ENCODE assay signal across 1 cellular context in genomic region chr21:17690078-17690494, GRCh38.
TF ChIP-seq lines count a peak whose summit lies in the region.

No MANE protein-coding gene starts in this region.

TF ChIP-seq in K562, 482 proteins besides CTCF, POLR2A, EP300 and RAD21 (continued from another document):
- no peak for TF ChIP-seq PBX2 (CRISPR knock-in tag; IDR thresholded peaks at IDR 0.05; ENCODE audit: low read depth)
- peak; percentile 45; the same call in 1 of the 2 replicates for TF ChIP-seq PBX2 (tag; conservative IDR thresholded peaks at IDR 0.05; ENCODE audit: low read depth)
- TF ChIP-seq ZNF311 (CRISPR knock-in tag; IDR thresholded peaks at IDR 0.05), result peak; percentile 71; the same call in 1 of the 2 replicates
- no peak for TF ChIP-seq SP2 (IDR thresholded peaks at IDR 0.05; ENCODE audit: extremely low read depth, low read depth, low read length, poor library complexity, severe bottlenecking)
TF ChIP-seq in K562: peak in this region for 86.
